In genomic region chr12:97061164-97061563, GRCh38 we compare ENCODE assay signal across 22 cellular contexts.
A peak's percentile ranks its signal among the peaks of the same experiment; 100 is the strongest.
DNase-seq lines count a peak whose midpoint lies in the region; ATAC-seq, FAIRE-seq and TF ChIP-seq lines count a peak whose summit lies in the region.
"Had no signal": no experiment of that assay in that cellular context is flagged by ENCODE, and none has a peak within 500 bp of the region (broad histone marks: within the 10 kb centered on the region; RNA-seq: fewer than 3 reads in every experiment).

No MANE protein-coding gene starts in this region.

- intact Hi-C loops in thyroid gland (cut with DNase I) = no loop called here
- intact Hi-C loops in natural killer cell (cut with micrococcal nuclease) = no loop called here

- WGBS in thyroid gland, 2 donors = 40 to 65% methylated on average over 3 of the region's 3 CpGs
- WGBS in small intestine, 3 donors = 49 to 60% (median 55%) methylated on average over 3 of the region's 3 CpGs

- DNase-seq in adipocyte (ENCODE audit: low read depth) (peak; percentile 2), mesothelial cell of epicardium (ENCODE audit: low spot score in 2 of 2, unreplicated experiment in 2 of 2) (no peak), thyroid gland (no peak), natural killer cell (no peak), small intestine (no peak)
- DNase-seq: ACHN; BE2C; C1 segment of cervical spinal cord; CD4-positive, CD25-positive, alpha-beta regulatory T cell; CD8-positive, alpha-beta memory T cell; COR-L47; DMS 273 treated with DMSO at 0.1 percent for 48 hours; DMS53; DND-41; EL; GM23248; HCEC 1CT had no signal

- H3K27me3 ChIP-seq in adipocyte (replicated peaks; ENCODE audit: control insufficient read depth, insufficient read depth, low read length) = no peaks in the 10 kb centered on the region
- H3K27me3 ChIP-seq in neuron (ENCODE audit: insufficient read depth, low read length) = no peaks in the 10 kb centered on the region
- H3K27me3 ChIP-seq in thyroid gland = no peaks in the 10 kb centered on the region
- H3K27me3 ChIP-seq in small intestine (ENCODE audit: control insufficient read depth in 2 of 2, insufficient read depth in 2 of 2, low read length in 2 of 2) = no peaks in the 10 kb centered on the region
- H3K27me3 ChIP-seq: BE2C had no signal

- TF ChIP-seq POLR2A in thyroid gland (IDR thresholded peaks at IDR 0.05) = no peak

- H3K9me3 Mint-ChIP-seq in mesothelial cell of epicardium = peaks cover 17% of the 10 kb centered on the region
- H3K9me3 Mint-ChIP-seq in natural killer cell = peaks cover 4 to 8% of the 10 kb centered on the region in 2 donors

- H3K36me3 ChIP-seq in adipocyte (ENCODE audit: control insufficient read depth, insufficient read depth, low read length, severe bottlenecking) (no peaks in the 10 kb centered on the region), neuron (ENCODE audit: insufficient read depth, low read length) (no peaks in the 10 kb centered on the region), thyroid gland (no peaks in the 10 kb centered on the region), small intestine (ENCODE audit: control insufficient read depth in 2 of 2, insufficient read depth in 2 of 2, low read length in 2 of 2) (no peaks in the 10 kb centered on the region)
- H3K36me3 ChIP-seq: BE2C had no signal

- no peak overlapping the region for H3K9ac ChIP-seq in adipocyte (ENCODE audit: low read length)
- H3K9ac ChIP-seq: GM23248 had no signal

- peaks cover 12% of the 10 kb centered on the region for H3K36me3 Mint-ChIP-seq in mesothelial cell of epicardium
- H3K36me3 Mint-ChIP-seq in natural killer cell = no peaks in the 10 kb centered on the region
- H3K36me3 Mint-ChIP-seq: CD4-positive, CD25-positive, alpha-beta regulatory T cell; CD8-positive, alpha-beta memory T cell had no signal

- H2AFZ ChIP-seq in neuron (ENCODE audit: low read depth, low read length) = peak overlapping the region; percentile 40
- H2AFZ ChIP-seq: GM23248 had no signal

- H3K9me3 ChIP-seq in adipocyte (ENCODE audit: control insufficient read depth, low read length) (peaks cover 9% of the 10 kb centered on the region), neuron (ENCODE audit: low read length) (no peaks in the 10 kb centered on the region), thyroid gland (no peaks in the 10 kb centered on the region), small intestine (ENCODE audit: control insufficient read depth, low read depth) (no peaks in the 10 kb centered on the region)
- H3K9me3 ChIP-seq: BE2C had no signal

- FAIRE-seq in small intestine (lab: Jason Lieb, UNC) = no peak
- FAIRE-seq: A204.1, GM12878, H54 had no signal

- TF ChIP-seq CTCF in mesothelial cell of epicardium (IDR thresholded peaks at IDR 0.05; ENCODE audit: unreplicated experiment) (no peak), thyroid gland (IDR thresholded peaks at IDR 0.05) (no peak), natural killer cell (IDR thresholded peaks at IDR 0.05) (no peak)

- no peaks in the 10 kb centered on the region for H3K4me1 ChIP-seq in adipocyte (ENCODE audit: control insufficient read depth, insufficient read depth, low read length)
- H3K4me1 ChIP-seq in neuron (ENCODE audit: insufficient read depth, low read length) = peaks cover 4% of the 10 kb centered on the region
- peaks cover 36% of the 10 kb centered on the region in 2 donors for H3K4me1 ChIP-seq in thyroid gland
- H3K4me1 ChIP-seq in small intestine (ENCODE audit: control insufficient read depth in 2 of 2, insufficient read depth in 1 of 2, low read depth in 1 of 2, low read length in 1 of 2) = no peaks in the 10 kb centered on the region
- H3K4me1 ChIP-seq: BE2C had no signal

- H3K4me3 ChIP-seq in adipocyte (ENCODE audit: low read length) (no peak overlapping the region), neuron (ENCODE audit: low read length) (no peak overlapping the region), thyroid gland (replicated peaks in 1 of 3) (no peak overlapping the region), small intestine (ENCODE audit: low read depth in 1 of 2, low read length in 2 of 2) (no peak overlapping the region)
- H3K4me3 ChIP-seq: GM12878, GM23248 had no signal

- H3K27ac Mint-ChIP-seq in mesothelial cell of epicardium (peak overlapping the region; percentile 71), natural killer cell (no peak overlapping the region)
- H3K27ac Mint-ChIP-seq: CD4-positive, CD25-positive, alpha-beta regulatory T cell; CD8-positive, alpha-beta memory T cell had no signal

- ATAC-seq in natural killer cell (no peak), GM19328 (IDR thresholded peaks at IDR 0.05; ENCODE audit: unreplicated experiment) (no peak)
- ATAC-seq: GM12878 had no signal

- H3K4me1 Mint-ChIP-seq in mesothelial cell of epicardium (peaks cover 35% of the 10 kb centered on the region), natural killer cell (no peaks in the 10 kb centered on the region)
- H3K4me1 Mint-ChIP-seq: CD4-positive, CD25-positive, alpha-beta regulatory T cell; CD8-positive, alpha-beta memory T cell had no signal

- peak overlapping the region; percentile 50 to 98 (median 76) for H3K27ac ChIP-seq in thyroid gland
- no peak overlapping the region for H3K27ac ChIP-seq in small intestine (ENCODE audit: low read depth in 1 of 2, low read length in 1 of 2)
- H3K27ac ChIP-seq: GM23248 had no signal

- H3K27me3 Mint-ChIP-seq in mesothelial cell of epicardium (ENCODE audit: low read depth) (peaks cover 4% of the 10 kb centered on the region), natural killer cell (ENCODE audit: low read depth in 2 of 2) (peaks cover 0 to 7% of the 10 kb centered on the region in 2 donors)
- H3K27me3 Mint-ChIP-seq: CD4-positive, CD25-positive, alpha-beta regulatory T cell had no signal

- no peak overlapping the region for H3K4me3 Mint-ChIP-seq in mesothelial cell of epicardium
- no peak overlapping the region for H3K4me3 Mint-ChIP-seq in natural killer cell
- H3K4me3 Mint-ChIP-seq: CD4-positive, CD25-positive, alpha-beta regulatory T cell; CD8-positive, alpha-beta memory T cell had no signal

Comparison
In these comparisons a context has a peak if more than half of its experiments do, and no peak if none do; other contexts are left out.
1. H3K27ac ChIP-seq: peak in thyroid gland (3 of 3); none in small intestine (0 of 2).